8 cellular contexts compared by ENCODE assay signal in genomic region chr15:99424978-99425665, GRCh38.
A peak's percentile ranks its signal among the peaks of the same experiment; 100 is the strongest.
DNase-seq lines count a peak whose midpoint lies in the region; ATAC-seq and TF ChIP-seq lines count a peak whose summit lies in the region.

No MANE protein-coding gene starts in this region.

- no peaks in the 10 kb centered on the region for H3K27me3 ChIP-seq in lower lobe of right lung (ENCODE audit: low read depth)

- intact Hi-C loops in MCF 10A (cut with micrococcal nuclease): loop anchor here (5.0 kb wide), 2 partner anchors 142 to 277 kb away; partner anchors contain the start of gene MEF2A
- intact Hi-C loops in lower lobe of right lung (cut with DNase I): no loop called here

- peaks cover 27% of the 10 kb centered on the region for H3K4me1 ChIP-seq in lower lobe of right lung

- H3K36me3 ChIP-seq in lower lobe of right lung: no peaks in the 10 kb centered on the region

- in situ Hi-C loops in GM13977 (cut with MboI; ENCODE audit: low pct_unique_long_range_greater_than_20kb, low sequenced_read_pairs, unreplicated experiment): no loop called here

- no peaks in the 10 kb centered on the region for H3K9me3 ChIP-seq in lower lobe of right lung

- H3K4me3 Mint-ChIP-seq in MCF 10A (ENCODE audit: unreplicated experiment): no peak overlapping the region

- CTCF ChIA-PET in MCF 10A (lab: Yijun Ruan, JAX): interaction anchor here (1.0 to 1.2 kb wide), 2 partner anchors 59 to 86 kb away, joined by 3 read pairs; no protein-coding TSS in a partner anchor

- H3K27ac ChIP-seq in lower lobe of right lung: peak overlapping the region; percentile 88

- DNase-seq in GM13977 (ENCODE audit: low spot score): peak; percentile 73
- DNase-seq in T-helper 9 cell: peak; percentile 13
- DNase-seq in MCF 10A (ENCODE audit: unreplicated experiment): peak; percentile 90
- DNase-seq in lower lobe of right lung: no peak
- DNase-seq in stimulated activated CD8-positive, alpha-beta memory T cell treated with anti-CD3 and anti-CD28 coated beads, Interleukin-2, amount 100 ng/mL, for 48 hours (ENCODE audit: low read depth in 2 of 2): peak; percentile 27 to 37
- no peak for DNase-seq in NCI-H1092 treated with DMSO at 0.1 percent for 48 hours (lab: John Stamatoyannopoulos, UW)
- no peak for DNase-seq in NCI-H526 treated with DMSO at 0.1 percent for 48 hours (lab: John Stamatoyannopoulos, UW)

- no peaks in the 10 kb centered on the region for H3K27me3 Mint-ChIP-seq in MCF 10A (ENCODE audit: insufficient read depth, unreplicated experiment)

- TF ChIP-seq CTCF in GM13977 (IDR thresholded peaks at IDR 0.05; ENCODE audit: extremely low read depth, insufficient read depth, missing control alignments) (no peak), MCF 10A (IDR thresholded peaks at IDR 0.05; ENCODE audit: unreplicated experiment) (no peak), lower lobe of right lung (IDR thresholded peaks at IDR 0.05) (no peak)

- H3K36me3 Mint-ChIP-seq in MCF 10A (ENCODE audit: insufficient read depth, unreplicated experiment): no peaks in the 10 kb centered on the region

- peak; percentile 89 for ATAC-seq in HG03039 (IDR thresholded peaks at IDR 0.05; ENCODE audit: unreplicated experiment)
- peak; percentile 81 to 85 for ATAC-seq in lower lobe of right lung

- BruUV-seq in MCF 10A (replicated peaks; lab: Mats Ljungman, UMichigan): no TSS peak

- H3K4me1 Mint-ChIP-seq in MCF 10A (ENCODE audit: insufficient read depth, unreplicated experiment): peaks cover 6% of the 10 kb centered on the region

- H3K27ac Mint-ChIP-seq in MCF 10A (ENCODE audit: low read depth, unreplicated experiment): peak overlapping the region; percentile 93

- POLR2A ChIA-PET in MCF 10A (lab: Yijun Ruan, JAX): interaction anchor here (0.7 to 1.5 kb wide), 2 partner anchors 16 to 211 kb away, joined by 3 to 5 read pairs; no protein-coding TSS in a partner anchor

- H3K4me3 ChIP-seq in lower lobe of right lung: no peak overlapping the region

- no peaks in the 10 kb centered on the region for H3K9me3 Mint-ChIP-seq in MCF 10A (ENCODE audit: unreplicated experiment)

Comparison
In these comparisons a context has a peak if more than half of its experiments do, and no peak if none do; other contexts are left out.
1. DNase-seq: peak in GM13977 (single experiment), T-helper 9 cell (single experiment), MCF 10A (single experiment) and stimulated activated CD8-positive, alpha-beta memory T cell treated with anti-CD3 and anti-CD28 coated beads, Interleukin-2, amount 100 ng/mL, for 48 hours (2 of 2); none in lower lobe of right lung (single experiment), NCI-H1092 treated with DMSO at 0.1 percent for 48 hours (single experiment) and NCI-H526 treated with DMSO at 0.1 percent for 48 hours (single experiment).